ENCODE assay signal across 3 cellular contexts in genomic region chr16:70218586-70218985, GRCh38. TPM values are rescaled to one million over a fixed set of nuclear protein-coding genes. Genes with fewer than 3 reads are reported as not detected.
"Had no signal": no experiment of that assay in that cellular context is flagged by ENCODE, and none has a peak within 500 bp of the region (broad histone marks: within the 10 kb centered on the region; RNA-seq: fewer than 3 reads in every experiment).

No MANE protein-coding gene starts in this region.

RNA-seq across cellular contexts. Expression of gene CLEC18C, which starts 45.0 kb away (rescaled TPM):
- total RNA-seq: ascending aorta, chondrocyte had no signal
- polyA plus RNA-seq: cardiac muscle cell had no signal
